ENCODE assay signal across 11 cellular contexts in the genomic region with DNA sequence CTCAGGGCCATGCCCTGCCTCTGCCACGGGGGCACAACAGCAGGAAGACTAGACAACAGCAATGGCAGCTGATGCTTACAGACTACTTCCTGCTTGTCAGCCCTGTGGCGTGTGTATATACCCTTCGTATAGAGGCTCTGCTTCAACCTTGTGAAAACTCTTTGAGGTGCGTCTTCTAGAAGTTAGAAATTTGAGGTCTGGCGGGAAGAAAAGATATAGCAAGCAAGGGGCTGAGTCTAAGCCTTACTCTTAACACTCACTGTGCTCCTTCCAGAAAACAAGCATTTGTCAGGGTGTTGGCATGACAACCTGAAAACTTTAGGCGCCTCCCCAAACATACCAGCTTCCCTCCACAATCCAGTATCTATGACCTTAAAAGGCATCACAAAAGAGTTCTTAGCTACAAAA. TPM values are rescaled to one million over a fixed set of nuclear protein-coding genes. Genes with fewer than 3 reads are reported as not detected.
DNase-seq lines count a peak whose midpoint lies in the region; ATAC-seq and TF ChIP-seq lines count a peak whose summit lies in the region.
"Had no signal": no experiment of that assay in that cellular context is flagged by ENCODE, and none has a peak within 500 bp of the region (broad histone marks: within the 10 kb centered on the region; RNA-seq: fewer than 3 reads in every experiment).

No MANE protein-coding gene starts in this region.

- H3K27ac Mint-ChIP-seq in CD4-positive, alpha-beta memory T cell, result peak overlapping the region; percentile 77 to 97 (median 92)
- no peak overlapping the region for H3K27ac Mint-ChIP-seq in central memory CD8-positive, alpha-beta T cell (ENCODE audit: low read depth)
- peak overlapping the region in 2 of 3 experiments; percentile 29 to 57 for H3K27ac Mint-ChIP-seq in nephron

- POLR2A ChIA-PET in CD4-positive, alpha-beta memory T cell (lab: Charles Lee; ENCODE audit: partially characterized antibody), result interaction anchor here (0.9 to 1.0 kb wide), 2 partner anchors 8 to 57 kb away, joined by 3 to 4 read pairs; a partner anchor contains a TSS

- no peak for TF ChIP-seq CTCF in nephron (IDR thresholded peaks at IDR 0.05; ENCODE audit: unreplicated experiment in 3 of 3)
- no peak for TF ChIP-seq CTCF in foreskin fibroblast (IDR thresholded peaks at IDR 0.05; ENCODE audit: low read depth, low read length)

- peaks cover 12% of the 10 kb centered on the region for H3K4me1 ChIP-seq in CD4-positive, alpha-beta memory T cell (ENCODE audit: insufficient read depth, low read length)

- peak overlapping the region in 7 of 8 donors; percentile 4 to 72 (median 43) for H3K4me3 Mint-ChIP-seq in CD4-positive, alpha-beta memory T cell
- no peak overlapping the region for H3K4me3 Mint-ChIP-seq in central memory CD8-positive, alpha-beta T cell
- no peak overlapping the region for H3K4me3 Mint-ChIP-seq in nephron
- H3K4me3 Mint-ChIP-seq: IgD-negative memory B cell had no signal

- intact Hi-C loops in CD4-positive, alpha-beta memory T cell (cut with micrococcal nuclease), result no loop called here

- CTCF ChIA-PET in CD4-positive, alpha-beta memory T cell (lab: Charles Lee; ENCODE audit: partially characterized antibody), result interaction anchor here (0.9 to 2.1 kb wide), 3 partner anchors 36 to 65 kb away, joined by 3 to 6 read pairs (median 3); no protein-coding TSS in a partner anchor

- no peak overlapping the region for H3K4me3 ChIP-seq in CD4-positive, alpha-beta memory T cell (ENCODE audit: low read length in 2 of 2)
- H3K4me3 ChIP-seq in Jurkat, Clone E6-1 (ENCODE audit: low read length), result no peak overlapping the region
- H3K4me3 ChIP-seq in foreskin fibroblast (ENCODE audit: low read depth in 1 of 2, low read length in 2 of 2), result no peak overlapping the region

- H3K4me1 Mint-ChIP-seq in CD4-positive, alpha-beta memory T cell, result peaks cover 11 to 21% (median 14%) of the 10 kb centered on the region in 4 donors
- H3K4me1 Mint-ChIP-seq in central memory CD8-positive, alpha-beta T cell, result no peaks in the 10 kb centered on the region
- H3K4me1 Mint-ChIP-seq in nephron, result peaks cover 39% of the 10 kb centered on the region
- H3K4me1 Mint-ChIP-seq: IgD-negative memory B cell had no signal

- peak overlapping the region; percentile 32 for H3K27ac ChIP-seq in CD4-positive, alpha-beta memory T cell (ENCODE audit: low read depth, low read length)

- no peaks in the 10 kb centered on the region for H3K27me3 ChIP-seq in CD4-positive, alpha-beta memory T cell (ENCODE audit: insufficient read depth, low read length)

- ATAC-seq in central memory CD8-positive, alpha-beta T cell (replicated peaks; ENCODE audit: extremely low read depth, poor library complexity, severe bottlenecking), result peak; percentile 65

- no peaks in the 10 kb centered on the region for H3K36me3 ChIP-seq in CD4-positive, alpha-beta memory T cell (ENCODE audit: insufficient read depth, low read length)

- peak; percentile 52 to 67 (median 59) for DNase-seq in CD4-positive, alpha-beta memory T cell
- DNase-seq in Jurkat, Clone E6-1 (ENCODE audit: low read depth, low spot score), result peak; percentile 37
- DNase-seq in central memory CD8-positive, alpha-beta T cell (ENCODE audit: low spot score in 2 of 2), result no peak
- DNase-seq in HuH-7 (ENCODE audit: low spot score) (no peak), NCI-H1092 (lab: John Stamatoyannopoulos, UW) (no peak), foreskin fibroblast (no peak), GM19238 (ENCODE audit: insufficient read length, low spot score) (no peak)
- DNase-seq: stimulated activated CD4-positive, alpha-beta T cell treated with anti-CD3 and anti-CD28 coated beads, Interleukin-4, amount 100 ng/mL, for 4 hours had no signal

- no peaks in the 10 kb centered on the region for H3K9me3 Mint-ChIP-seq in CD4-positive, alpha-beta memory T cell
- no peaks in the 10 kb centered on the region for H3K9me3 Mint-ChIP-seq in central memory CD8-positive, alpha-beta T cell
- peaks cover 3% of the 10 kb centered on the region for H3K9me3 Mint-ChIP-seq in nephron

- H3K9me3 ChIP-seq in CD4-positive, alpha-beta memory T cell (ENCODE audit: control insufficient read depth in 1 of 2, low read length in 2 of 2), result no peaks in the 10 kb centered on the region

- peaks cover 10 to 12% of the 10 kb centered on the region in 2 donors for H3K27me3 Mint-ChIP-seq in CD4-positive, alpha-beta memory T cell
- H3K27me3 Mint-ChIP-seq in central memory CD8-positive, alpha-beta T cell, result peaks cover 28% of the 10 kb centered on the region
- H3K27me3 Mint-ChIP-seq in nephron (ENCODE audit: low read depth), result peaks cover 1% of the 10 kb centered on the region

- H3K36me3 Mint-ChIP-seq in CD4-positive, alpha-beta memory T cell, result no peaks in the 10 kb centered on the region
- no peaks in the 10 kb centered on the region for H3K36me3 Mint-ChIP-seq in central memory CD8-positive, alpha-beta T cell (ENCODE audit: insufficient read depth)
- peaks cover 5% of the 10 kb centered on the region for H3K36me3 Mint-ChIP-seq in nephron (ENCODE audit: low read depth)
- H3K36me3 Mint-ChIP-seq: IgD-negative memory B cell had no signal

RNA-seq across cellular contexts. Expression of a gene that starts 33.3 kb away (rescaled TPM):
- total RNA-seq in CD4-positive, alpha-beta memory T cell, result not detected
- not detected for polyA plus RNA-seq in CD4-positive, alpha-beta memory T cell
- polyA plus RNA-seq in Jurkat, Clone E6-1 (2012; ENCODE audit: insufficient read depth, insufficient read length), result not detected
- total RNA-seq: mononuclear cell had no signal
- polyA plus RNA-seq: IgD-negative memory B cell had no signal

RNA-seq across cellular contexts. Expression of a gene that starts 56.9 kb away (rescaled TPM):
- total RNA-seq in CD4-positive, alpha-beta memory T cell, result 10 to 100 TPM; 35.5 to 36.6 TPM
- polyA plus RNA-seq in CD4-positive, alpha-beta memory T cell, result 10 to 100 TPM; 40.8 to 63.3 TPM
- 33.9 TPM for polyA plus RNA-seq in Jurkat, Clone E6-1 (2012; ENCODE audit: insufficient read depth, insufficient read length)

Comparison
In these comparisons a context has a peak if more than half of its experiments do, and no peak if none do; other contexts are left out.
1. DNase-seq: peak in CD4-positive, alpha-beta memory T cell (5 of 5) and Jurkat, Clone E6-1 (single experiment); none in central memory CD8-positive, alpha-beta T cell (0 of 2), HuH-7 (single experiment), NCI-H1092 (single experiment), foreskin fibroblast (0 of 2) and GM19238 (single experiment).
2. H3K4me3 Mint-ChIP-seq: peak in CD4-positive, alpha-beta memory T cell (7 of 8); none in central memory CD8-positive, alpha-beta T cell (single experiment) and nephron (0 of 3).